Comparison of ENCODE assay signal across 8 cellular contexts in genomic region chr10:27192284-27192683, GRCh38. TPM values are rescaled to one million over a fixed set of nuclear protein-coding genes. Genes with fewer than 3 reads are reported as not detected.
DNase-seq lines count a peak whose midpoint lies in the region; ATAC-seq and TF ChIP-seq lines count a peak whose summit lies in the region.

No MANE protein-coding gene starts in this region.

- peaks cover 20% of the 10 kb centered on the region for H3K36me3 Mint-ChIP-seq in effector memory CD8-positive, alpha-beta T cell (ENCODE audit: insufficient read depth)

- ATAC-seq in effector memory CD8-positive, alpha-beta T cell (replicated peaks): no peak
- no peak for ATAC-seq in GM21423 (IDR thresholded peaks at IDR 0.05; ENCODE audit: unreplicated experiment)

- H3K4me3 Mint-ChIP-seq in effector memory CD8-positive, alpha-beta T cell: no peak overlapping the region

- CTCF ChIA-PET in GM10248 (lab: Yijun Ruan, JAX): no interaction called here

- TF ChIP-seq CTCF in GM10248 (IDR thresholded peaks at IDR 0.05; ENCODE audit: control extremely low read depth, extremely low read depth, low read depth, missing control alignments): no peak

- DNase-seq in COLO829 (ENCODE audit: low spot score): peak; percentile 79
- DNase-seq in NCI-H460 (ENCODE audit: extremely low read depth, low read depth): peak; percentile 75
- DNase-seq in effector memory CD8-positive, alpha-beta T cell: no peak
- DNase-seq in non-pigmented ciliary epithelial cell (ENCODE audit: low read depth): peak; percentile 68
- DNase-seq in activated CD4-positive, alpha-beta T cell treated with anti-CD3 and anti-CD28 coated beads, Interleukin-2, amount 50 U/mL, for 4 hours: no peak
- DNase-seq in activated T-cell treated with anti-CD3 and anti-CD28 coated beads, Interleukin-2, amount 50 U/mL, for 1 hour: no peak
- no peak for DNase-seq in GM10248 (ENCODE audit: extremely low spot score)

- POLR2A ChIA-PET in GM10248 (lab: Yijun Ruan, JAX): no interaction called here

- no peaks in the 10 kb centered on the region for H3K4me1 Mint-ChIP-seq in effector memory CD8-positive, alpha-beta T cell (ENCODE audit: low read depth in 2 of 2)

- no peaks in the 10 kb centered on the region for H3K27me3 Mint-ChIP-seq in effector memory CD8-positive, alpha-beta T cell

- H3K9me3 Mint-ChIP-seq in effector memory CD8-positive, alpha-beta T cell: no peaks in the 10 kb centered on the region

- peak overlapping the region; percentile 29 to 81 for H3K27ac Mint-ChIP-seq in effector memory CD8-positive, alpha-beta T cell

RNA-seq across cellular contexts. Expression of gene MASTL, which starts 37.1 kb away (rescaled TPM):
- total RNA-seq in NCI-H460 (2014; rRNA removed; shearing (Covaris generic)): 18.9 and 19.6 TPM in 2 replicates
- polyA plus RNA-seq in NCI-H460 (2014; cell fraction: nucleus; rRNA removed): 17.0 and 23.8 TPM in 2 replicates

RNA-seq across cellular contexts. Expression of gene YME1L1, which starts 38.1 kb away (rescaled TPM):
- 129 and 139 TPM in 2 replicates for total RNA-seq in NCI-H460 (2014; rRNA removed; shearing (Covaris generic))
- 44.8 and 68.1 TPM in 2 replicates for polyA plus RNA-seq in NCI-H460 (2014; cell fraction: nucleus; rRNA removed)

RNA-seq across cellular contexts. Expression of gene ACBD5, which starts 48.3 kb away (rescaled TPM):
- 25.7 and 30.9 TPM in 2 replicates for total RNA-seq in NCI-H460 (2014; rRNA removed; shearing (Covaris generic))
- 12.9 and 18.1 TPM in 2 replicates for polyA plus RNA-seq in NCI-H460 (2014; cell fraction: nucleus; rRNA removed)

Comparison
In these comparisons a context has a peak if more than half of its experiments do, and no peak if none do; other contexts are left out.
1. DNase-seq: peak in COLO829 (single experiment), NCI-H460 (single experiment) and non-pigmented ciliary epithelial cell (single experiment); none in effector memory CD8-positive, alpha-beta T cell (0 of 3), activated CD4-positive, alpha-beta T cell treated with anti-CD3 and anti-CD28 coated beads, Interleukin-2, amount 50 U/mL, for 4 hours (0 of 2), activated T-cell treated with anti-CD3 and anti-CD28 coated beads, Interleukin-2, amount 50 U/mL, for 1 hour (single experiment) and GM10248 (single experiment).